Comparison of ENCODE assay signal across 1 cellular context in genomic region chr12:49609875-49610154, GRCh38.
TF ChIP-seq lines count a peak whose summit lies in the region.

No MANE protein-coding gene starts in this region.

TF ChIP-seq in A549, 52 proteins besides CTCF, POLR2A, EP300 and RAD21 (continued from another document):
- TF ChIP-seq, protein P1, sequence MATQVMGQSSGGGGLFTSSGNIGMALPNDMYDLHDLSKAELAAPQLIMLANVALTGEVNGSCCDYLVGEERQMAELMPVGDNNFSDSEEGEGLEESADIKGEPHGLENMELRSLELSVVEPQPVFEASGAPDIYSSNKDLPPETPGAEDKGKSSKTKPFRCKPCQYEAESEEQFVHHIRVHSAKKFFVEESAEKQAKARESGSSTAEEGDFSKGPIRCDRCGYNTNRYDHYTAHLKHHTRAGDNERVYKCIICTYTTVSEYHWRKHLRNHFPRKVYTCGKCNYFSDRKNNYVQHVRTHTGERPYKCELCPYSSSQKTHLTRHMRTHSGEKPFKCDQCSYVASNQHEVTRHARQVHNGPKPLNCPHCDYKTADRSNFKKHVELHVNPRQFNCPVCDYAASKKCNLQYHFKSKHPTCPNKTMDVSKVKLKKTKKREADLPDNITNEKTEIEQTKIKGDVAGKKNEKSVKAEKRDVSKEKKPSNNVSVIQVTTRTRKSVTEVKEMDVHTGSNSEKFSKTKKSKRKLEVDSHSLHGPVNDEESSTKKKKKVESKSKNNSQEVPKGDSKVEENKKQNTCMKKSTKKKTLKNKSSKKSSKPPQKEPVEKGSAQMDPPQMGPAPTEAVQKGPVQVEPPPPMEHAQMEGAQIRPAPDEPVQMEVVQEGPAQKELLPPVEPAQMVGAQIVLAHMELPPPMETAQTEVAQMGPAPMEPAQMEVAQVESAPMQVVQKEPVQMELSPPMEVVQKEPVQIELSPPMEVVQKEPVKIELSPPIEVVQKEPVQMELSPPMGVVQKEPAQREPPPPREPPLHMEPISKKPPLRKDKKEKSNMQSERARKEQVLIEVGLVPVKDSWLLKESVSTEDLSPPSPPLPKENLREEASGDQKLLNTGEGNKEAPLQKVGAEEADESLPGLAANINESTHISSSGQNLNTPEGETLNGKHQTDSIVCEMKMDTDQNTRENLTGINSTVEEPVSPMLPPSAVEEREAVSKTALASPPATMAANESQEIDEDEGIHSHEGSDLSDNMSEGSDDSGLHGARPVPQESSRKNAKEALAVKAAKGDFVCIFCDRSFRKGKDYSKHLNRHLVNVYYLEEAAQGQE (IDR thresholded peaks at IDR 0.05): no peak
- TF ChIP-seq RCOR1 (IDR thresholded peaks at IDR 0.05; ENCODE audit: low read depth, low read length): no peak
